Comparison of ENCODE assay signal across 3 cellular contexts in genomic region chr10:17740668-17741067, GRCh38.
A peak's percentile ranks its signal among the peaks of the same experiment; 100 is the strongest.
TF ChIP-seq lines count a peak whose summit lies in the region.

No MANE protein-coding gene starts in this region.

TF ChIP-seq in A549, 52 proteins besides CTCF, POLR2A, EP300 and RAD21:
- TF ChIP-seq ATOH8 (CRISPR knock-in tag; IDR thresholded peaks at IDR 0.05; ENCODE audit: low read depth) (no peak), MAFK (IDR thresholded peaks at IDR 0.05; ENCODE audit: partially characterized antibody) (peak; percentile 86), FOXS1 (CRISPR knock-in tag; IDR thresholded peaks at IDR 0.05) (no peak)

TF ChIP-seq in IMR-90, 13 proteins besides CTCF, POLR2A, EP300 and RAD21:
- TF ChIP-seq FOS (IDR thresholded peaks at IDR 0.05; ENCODE audit: low read depth, low read length) (no peak), MAFK (IDR thresholded peaks at IDR 0.05; ENCODE audit: low read depth, low read length) (peak; percentile 91)
TF ChIP-seq in IMR-90: peak in this region for 1.

TF ChIP-seq in H1, 55 proteins besides CTCF, POLR2A, EP300 and RAD21:
- TF ChIP-seq MAX (IDR thresholded peaks at IDR 0.05) (no peak), MAFK (IDR thresholded peaks at IDR 0.05; ENCODE audit: low read depth, low read length) (peak; percentile 58; the same call in 1 of the 2 replicates)
